2 cellular contexts compared by ENCODE assay signal in the genomic region with DNA sequence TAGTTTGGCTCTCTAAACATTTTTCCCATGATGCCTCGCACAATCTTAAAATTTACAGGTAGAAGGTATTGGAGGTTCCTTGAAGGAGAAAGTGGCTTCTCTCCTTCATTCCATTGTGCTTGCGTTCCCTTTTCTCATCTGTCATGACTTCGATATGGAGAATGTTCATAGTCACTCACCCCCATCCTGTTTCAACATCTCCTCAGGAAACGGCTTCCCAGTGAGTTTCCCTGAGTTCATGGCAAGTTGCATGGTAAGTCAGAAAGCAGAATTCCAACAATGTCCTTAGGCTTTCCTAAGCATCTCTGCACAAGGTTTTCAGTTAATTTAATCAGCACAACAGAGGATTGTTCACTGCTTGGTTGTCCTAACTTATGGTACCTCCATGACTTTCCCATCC.
TF ChIP-seq lines count a peak whose summit lies in the region.

No MANE protein-coding gene starts in this region.

TF ChIP-seq in SK-N-SH, 30 proteins besides CTCF, POLR2A, EP300 and RAD21 (continued from another document):
- TF ChIP-seq, protein P1, sequence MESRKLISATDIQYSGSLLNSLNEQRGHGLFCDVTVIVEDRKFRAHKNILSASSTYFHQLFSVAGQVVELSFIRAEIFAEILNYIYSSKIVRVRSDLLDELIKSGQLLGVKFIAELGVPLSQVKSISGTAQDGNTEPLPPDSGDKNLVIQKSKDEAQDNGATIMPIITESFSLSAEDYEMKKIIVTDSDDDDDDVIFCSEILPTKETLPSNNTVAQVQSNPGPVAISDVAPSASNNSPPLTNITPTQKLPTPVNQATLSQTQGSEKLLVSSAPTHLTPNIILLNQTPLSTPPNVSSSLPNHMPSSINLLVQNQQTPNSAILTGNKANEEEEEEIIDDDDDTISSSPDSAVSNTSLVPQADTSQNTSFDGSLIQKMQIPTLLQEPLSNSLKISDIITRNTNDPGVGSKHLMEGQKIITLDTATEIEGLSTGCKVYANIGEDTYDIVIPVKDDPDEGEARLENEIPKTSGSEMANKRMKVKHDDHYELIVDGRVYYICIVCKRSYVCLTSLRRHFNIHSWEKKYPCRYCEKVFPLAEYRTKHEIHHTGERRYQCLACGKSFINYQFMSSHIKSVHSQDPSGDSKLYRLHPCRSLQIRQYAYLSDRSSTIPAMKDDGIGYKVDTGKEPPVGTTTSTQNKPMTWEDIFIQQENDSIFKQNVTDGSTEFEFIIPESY (IDR thresholded peaks at IDR 0.05; ENCODE audit: borderline replicate concordance, low read depth): no peak
- TF ChIP-seq FOXM1 (IDR thresholded peaks at IDR 0.05; ENCODE audit: low read depth) (no peak), RCOR1 (IDR thresholded peaks at IDR 0.05; ENCODE audit: low read length) (no peak), NRF1 (IDR thresholded peaks at IDR 0.05; ENCODE audit: low read depth, low read length) (no peak), POLR2AphosphoS5 (IDR thresholded peaks at IDR 0.05; ENCODE audit: low read depth, low read length) (no peak), TCF12 (IDR thresholded peaks at IDR 0.05) (no peak), RXRA (IDR thresholded peaks at IDR 0.05; ENCODE audit: borderline replicate concordance, low read depth) (no peak), SMC3 (IDR thresholded peaks at IDR 0.05; ENCODE audit: low read depth, low read length) (no peak), CHD2 (IDR thresholded peaks at IDR 0.05; ENCODE audit: low read length, partially characterized antibody) (no peak), GABPA (IDR thresholded peaks at IDR 0.05; ENCODE audit: low read depth) (no peak), YY1 (IDR thresholded peaks at IDR 0.05; ENCODE audit: low read depth) (no peak), JUND (IDR thresholded peaks at IDR 0.05) (no peak)
- TF ChIP-seq, protein P2, sequence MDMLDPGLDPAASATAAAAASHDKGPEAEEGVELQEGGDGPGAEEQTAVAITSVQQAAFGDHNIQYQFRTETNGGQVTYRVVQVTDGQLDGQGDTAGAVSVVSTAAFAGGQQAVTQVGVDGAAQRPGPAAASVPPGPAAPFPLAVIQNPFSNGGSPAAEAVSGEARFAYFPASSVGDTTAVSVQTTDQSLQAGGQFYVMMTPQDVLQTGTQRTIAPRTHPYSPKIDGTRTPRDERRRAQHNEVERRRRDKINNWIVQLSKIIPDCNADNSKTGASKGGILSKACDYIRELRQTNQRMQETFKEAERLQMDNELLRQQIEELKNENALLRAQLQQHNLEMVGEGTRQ (IDR thresholded peaks at IDR 0.05; ENCODE audit: borderline replicate concordance, low read depth, low read length): no peak
- TF ChIP-seq, protein P3, sequence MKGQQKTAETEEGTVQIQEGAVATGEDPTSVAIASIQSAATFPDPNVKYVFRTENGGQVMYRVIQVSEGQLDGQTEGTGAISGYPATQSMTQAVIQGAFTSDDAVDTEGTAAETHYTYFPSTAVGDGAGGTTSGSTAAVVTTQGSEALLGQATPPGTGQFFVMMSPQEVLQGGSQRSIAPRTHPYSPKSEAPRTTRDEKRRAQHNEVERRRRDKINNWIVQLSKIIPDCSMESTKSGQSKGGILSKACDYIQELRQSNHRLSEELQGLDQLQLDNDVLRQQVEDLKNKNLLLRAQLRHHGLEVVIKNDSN (IDR thresholded peaks at IDR 0.05; ENCODE audit: borderline replicate concordance, low read depth): no peak
- TF ChIP-seq, protein P4, sequence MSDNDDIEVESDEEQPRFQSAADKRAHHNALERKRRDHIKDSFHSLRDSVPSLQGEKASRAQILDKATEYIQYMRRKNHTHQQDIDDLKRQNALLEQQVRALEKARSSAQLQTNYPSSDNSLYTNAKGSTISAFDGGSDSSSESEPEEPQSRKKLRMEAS (IDR thresholded peaks at IDR 0.05; ENCODE audit: low read depth): no peak
TF ChIP-seq in SK-N-SH: peak in this region for 0.

TF ChIP-seq in SK-N-SH treated with all-trans-retinoic acid at 6 μM for 48 hours, 23 proteins besides CTCF, POLR2A, EP300 and RAD21 (continued from another document):
- TF ChIP-seq ZFP30 (CRISPR knock-in tag; IDR thresholded peaks at IDR 0.05): no peak
- TF ChIP-seq BACH2 (CRISPR knock-in tag; IDR thresholded peaks at IDR 0.05; ENCODE audit: borderline replicate concordance): no peak
- no peak for TF ChIP-seq ZC3H10 (CRISPR knock-in tag; IDR thresholded peaks at IDR 0.05)
- TF ChIP-seq, protein P5, sequence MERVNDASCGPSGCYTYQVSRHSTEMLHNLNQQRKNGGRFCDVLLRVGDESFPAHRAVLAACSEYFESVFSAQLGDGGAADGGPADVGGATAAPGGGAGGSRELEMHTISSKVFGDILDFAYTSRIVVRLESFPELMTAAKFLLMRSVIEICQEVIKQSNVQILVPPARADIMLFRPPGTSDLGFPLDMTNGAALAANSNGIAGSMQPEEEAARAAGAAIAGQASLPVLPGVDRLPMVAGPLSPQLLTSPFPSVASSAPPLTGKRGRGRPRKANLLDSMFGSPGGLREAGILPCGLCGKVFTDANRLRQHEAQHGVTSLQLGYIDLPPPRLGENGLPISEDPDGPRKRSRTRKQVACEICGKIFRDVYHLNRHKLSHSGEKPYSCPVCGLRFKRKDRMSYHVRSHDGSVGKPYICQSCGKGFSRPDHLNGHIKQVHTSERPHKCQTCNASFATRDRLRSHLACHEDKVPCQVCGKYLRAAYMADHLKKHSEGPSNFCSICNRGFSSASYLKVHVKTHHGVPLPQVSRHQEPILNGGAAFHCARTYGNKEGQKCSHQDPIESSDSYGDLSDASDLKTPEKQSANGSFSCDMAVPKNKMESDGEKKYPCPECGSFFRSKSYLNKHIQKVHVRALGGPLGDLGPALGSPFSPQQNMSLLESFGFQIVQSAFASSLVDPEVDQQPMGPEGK (CRISPR knock-in tag; IDR thresholded peaks at IDR 0.05; ENCODE audit: borderline replicate concordance): no peak
